ENCODE assay signal across 16 cellular contexts in the genomic region with DNA sequence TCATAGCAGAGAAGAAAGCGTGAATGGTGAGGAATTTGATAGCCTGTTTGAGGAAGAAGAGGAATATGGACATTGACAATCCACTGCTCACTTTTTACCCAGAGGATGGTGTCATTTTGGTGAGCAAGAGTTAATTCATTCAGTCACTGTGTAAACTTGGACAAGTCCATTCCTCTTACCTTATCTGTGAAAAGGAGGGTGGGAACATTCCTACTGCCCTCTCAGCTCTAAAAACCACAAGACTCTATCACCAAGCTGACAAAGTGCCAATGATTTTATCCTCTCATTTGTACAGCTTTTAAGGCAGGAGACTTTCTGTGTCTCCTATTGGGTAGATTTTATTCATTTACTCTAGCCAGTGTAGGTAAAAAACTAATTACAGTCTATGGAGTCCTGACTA.
DNase-seq lines count a peak whose midpoint lies in the region; ATAC-seq and TF ChIP-seq lines count a peak whose summit lies in the region.
"Had no signal": no experiment of that assay in that cellular context is flagged by ENCODE, and none has a peak within 500 bp of the region (broad histone marks: within the 10 kb centered on the region; RNA-seq: fewer than 3 reads in every experiment).

No MANE protein-coding gene starts in this region.

- H3K27ac Mint-ChIP-seq in stimulated activated naive B cell treated with anti-CD40 and anti-IgM and Interleukin-4, amounts not matched to agents 10 μg/mL and 1 μg/mL and 100 μg/mL, for 72 hours: no peak overlapping the region
- H3K27ac Mint-ChIP-seq: stimulated activated naive CD8-positive, alpha-beta T cell treated with anti-CD3 and anti-CD28 coated beads, Interleukin-15, amount 100 ng/mL, for 72 hours had no signal

- H4K20me1 ChIP-seq in hepatocyte (ENCODE audit: insufficient read depth, poor library complexity, severe bottlenecking): no peaks in the 10 kb centered on the region

- peaks cover 0 to 4% of the 10 kb centered on the region in 2 donors for H3K9me3 Mint-ChIP-seq in stimulated activated naive B cell treated with anti-CD40 and anti-IgM and Interleukin-4, amounts not matched to agents 10 μg/mL and 1 μg/mL and 100 μg/mL, for 72 hours
- H3K9me3 Mint-ChIP-seq: stimulated activated naive CD8-positive, alpha-beta T cell treated with anti-CD3 and anti-CD28 coated beads, Interleukin-15, amount 100 ng/mL, for 72 hours had no signal

- DNase-seq in cardiac muscle cell (ENCODE audit: low read depth in 1 of 2, low spot score in 1 of 2) (peak; percentile 35 to 86), Right ventricle myocardium inferior (ENCODE audit: missing footprints) (no peak), amniotic epithelial cell (ENCODE audit: low read depth) (peak; percentile 87), hepatocyte (ENCODE audit: low spot score) (peak; percentile 24), dermis blood vessel endothelial cell (no peak), DMS53 treated with DMSO at 0.1 percent for 48 hours (lab: John Stamatoyannopoulos, UW; ENCODE audit: unreplicated experiment) (no peak)
- no peak for DNase-seq in stimulated activated naive B cell treated with anti-CD40 and anti-IgM and Interleukin-4, amounts not matched to agents 10 μg/mL and 1 μg/mL and 100 μg/mL, for 72 hours
- DNase-seq: activated naive CD4-positive, alpha-beta T cell treated with anti-CD3 and anti-CD28 coated beads, Interleukin-2, amount 50 U/mL, for 16 hours; cerebellar nuclear complex; COR-L47; mesendoderm; NCI-H2171 treated with DMSO at 0.1 percent for 48 hours; stimulated activated naive CD8-positive, alpha-beta T cell treated with anti-CD3 and anti-CD28 coated beads, Interleukin-15, amount 100 ng/mL, for 72 hours; WERI-Rb-1 had no signal

- no peaks in the 10 kb centered on the region for H3K36me3 ChIP-seq in cardiac muscle cell
- H3K36me3 ChIP-seq in hepatocyte (replicated peaks; ENCODE audit: insufficient read depth, low read depth): no peaks in the 10 kb centered on the region
- H3K36me3 ChIP-seq: WERI-Rb-1 had no signal

- H3K9me2 ChIP-seq in hepatocyte (replicated peaks; ENCODE audit: insufficient read depth): no peaks in the 10 kb centered on the region

- H3K9me3 ChIP-seq in cardiac muscle cell (ENCODE audit: low read depth) (no peaks in the 10 kb centered on the region), hepatocyte (ENCODE audit: low read depth) (no peaks in the 10 kb centered on the region)

- no peak for ATAC-seq in Right ventricle myocardium inferior
- ATAC-seq in HG03571 (IDR thresholded peaks at IDR 0.05; ENCODE audit: unreplicated experiment): no peak
- no peak for ATAC-seq in stimulated activated naive B cell treated with anti-CD40 and anti-IgM and Interleukin-4, amounts not matched to agents 10 μg/mL and 1 μg/mL and 100 μg/mL, for 72 hours (replicated peaks)
- ATAC-seq: SK-N-SH treated with all-trans-retinoic acid at 6 μM for 48 hours; stimulated activated naive CD8-positive, alpha-beta T cell treated with anti-CD3 and anti-CD28 coated beads, Interleukin-15, amount 100 ng/mL, for 72 hours had no signal

- peak overlapping the region; percentile 40 for H3K4me2 ChIP-seq in hepatocyte

- H3K4me3 Mint-ChIP-seq in stimulated activated naive B cell treated with anti-CD40 and anti-IgM and Interleukin-4, amounts not matched to agents 10 μg/mL and 1 μg/mL and 100 μg/mL, for 72 hours: no peak overlapping the region
- H3K4me3 Mint-ChIP-seq: stimulated activated naive CD8-positive, alpha-beta T cell treated with anti-CD3 and anti-CD28 coated beads, Interleukin-15, amount 100 ng/mL, for 72 hours had no signal

- H3K4me1 ChIP-seq in cardiac muscle cell (ENCODE audit: low read depth) (peaks cover 3% of the 10 kb centered on the region), hepatocyte (ENCODE audit: insufficient read depth) (peaks cover 11% of the 10 kb centered on the region)

- TF ChIP-seq CTCF in cardiac muscle cell (IDR thresholded peaks at IDR 0.05; ENCODE audit: low read depth, low read length) (no peak), hepatocyte (IDR thresholded peaks at IDR 0.05; ENCODE audit: poor library complexity) (no peak)

- H3K27ac ChIP-seq in cardiac muscle cell (peak overlapping the region; percentile 50), hepatocyte (peak overlapping the region; percentile 77)
- H3K27ac ChIP-seq: WERI-Rb-1 had no signal

- 81% methylated on average over 1 of the region's 1 CpG for WGBS in hepatocyte (ENCODE audit: low lambda C conversion rate, missing lambda C conversion rate)

- intact Hi-C loops in Right ventricle myocardium inferior (cut with DNase I): no loop called here

- no peak overlapping the region for H3K4me3 ChIP-seq in cardiac muscle cell
- H3K4me3 ChIP-seq in hepatocyte: no peak overlapping the region

- H3K27me3 ChIP-seq in cardiac muscle cell (no peaks in the 10 kb centered on the region), hepatocyte (no peaks in the 10 kb centered on the region)

- H3K79me2 ChIP-seq in hepatocyte: no peaks in the 10 kb centered on the region

- no peaks in the 10 kb centered on the region for H3K27me3 Mint-ChIP-seq in stimulated activated naive B cell treated with anti-CD40 and anti-IgM and Interleukin-4, amounts not matched to agents 10 μg/mL and 1 μg/mL and 100 μg/mL, for 72 hours
- H3K27me3 Mint-ChIP-seq: stimulated activated naive CD8-positive, alpha-beta T cell treated with anti-CD3 and anti-CD28 coated beads, Interleukin-15, amount 100 ng/mL, for 72 hours had no signal

- H3K36me3 Mint-ChIP-seq in stimulated activated naive B cell treated with anti-CD40 and anti-IgM and Interleukin-4, amounts not matched to agents 10 μg/mL and 1 μg/mL and 100 μg/mL, for 72 hours: no peaks in the 10 kb centered on the region

- no peaks in the 10 kb centered on the region for H3K4me1 Mint-ChIP-seq in stimulated activated naive B cell treated with anti-CD40 and anti-IgM and Interleukin-4, amounts not matched to agents 10 μg/mL and 1 μg/mL and 100 μg/mL, for 72 hours
- H3K4me1 Mint-ChIP-seq: stimulated activated naive CD8-positive, alpha-beta T cell treated with anti-CD3 and anti-CD28 coated beads, Interleukin-15, amount 100 ng/mL, for 72 hours had no signal

- no peak overlapping the region for H2AFZ ChIP-seq in hepatocyte

Comparison
In these comparisons a context has a peak if more than half of its experiments do, and no peak if none do; other contexts are left out.
1. DNase-seq: peak in cardiac muscle cell (2 of 2), amniotic epithelial cell (single experiment) and hepatocyte (single experiment); none in Right ventricle myocardium inferior (single experiment), dermis blood vessel endothelial cell (single experiment), stimulated activated naive B cell treated with anti-CD40 and anti-IgM and Interleukin-4, amounts not matched to agents 10 μg/mL and 1 μg/mL and 100 μg/mL, for 72 hours (single experiment) and DMS53 treated with DMSO at 0.1 percent for 48 hours (single experiment).